Comparison of ENCODE assay signal across 20 cellular contexts in the genomic region with DNA sequence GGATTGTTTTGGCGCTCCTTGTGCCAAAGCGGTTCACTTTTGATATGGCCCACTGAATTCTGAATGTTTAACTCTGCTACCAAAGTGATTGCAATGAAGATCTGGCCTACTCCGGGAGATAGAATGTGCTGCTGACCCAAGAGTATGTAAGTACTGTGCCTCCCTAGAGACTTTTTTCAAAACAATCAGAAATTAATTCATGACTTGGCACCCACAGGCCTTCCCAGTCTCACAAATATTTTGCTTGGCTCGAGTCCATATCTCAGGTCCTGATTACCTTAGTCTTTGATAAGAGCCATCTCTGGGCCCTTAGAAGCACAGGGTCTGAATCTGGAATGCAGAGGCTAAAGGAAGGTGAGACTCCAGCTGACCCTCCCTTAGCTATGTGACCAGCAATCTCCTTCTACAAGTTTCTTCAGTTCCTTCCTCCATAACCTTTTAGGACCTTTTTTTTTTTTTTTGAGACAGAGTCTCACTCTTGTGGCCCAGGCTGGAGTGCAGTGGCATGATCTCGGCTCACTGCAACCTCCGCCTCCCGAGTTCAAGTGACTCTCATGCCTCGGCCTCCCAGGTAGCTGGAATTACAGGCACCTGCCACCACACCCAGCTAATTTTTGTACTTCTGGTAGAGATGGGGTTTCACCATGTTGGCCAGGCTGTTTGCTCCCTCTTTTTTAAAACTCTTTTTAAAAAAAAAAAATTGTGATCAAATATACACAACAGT. TPM values are rescaled to one million over a fixed set of nuclear protein-coding genes. Genes with fewer than 3 reads are reported as not detected.
DNase-seq lines count a peak whose midpoint lies in the region; ATAC-seq and TF ChIP-seq lines count a peak whose summit lies in the region.
"Had no signal": no experiment of that assay in that cellular context is flagged by ENCODE, and none has a peak within 500 bp of the region (broad histone marks: within the 10 kb centered on the region; RNA-seq: fewer than 3 reads in every experiment).

No MANE protein-coding gene starts in this region.

- H3K4me3 ChIP-seq in GM23338: no peak overlapping the region
- H3K4me3 ChIP-seq: PC-9, tibial nerve had no signal

- no peaks in the 10 kb centered on the region for H3K9me3 Mint-ChIP-seq in GM23338
- peaks cover 10% of the 10 kb centered on the region for H3K9me3 Mint-ChIP-seq in mesothelial cell of epicardium
- H3K9me3 Mint-ChIP-seq: stimulated activated memory B cell treated with anti-CD40 and anti-IgM and Interleukin-4, amounts not matched to agents 10 μg/mL and 1 μg/mL and 100 μg/mL, for 72 hours had no signal

- ATAC-seq in GM23338 (no peak), HG02852 (IDR thresholded peaks at IDR 0.05; ENCODE audit: unreplicated experiment) (no peak)
- ATAC-seq: activated CD4-positive, alpha-beta T cell treated with anti-CD3 and anti-CD28 coated beads for 36 hours; naive thymus-derived CD4-positive, alpha-beta T cell; stimulated activated memory B cell treated with anti-CD40 and anti-IgM and Interleukin-4, amounts not matched to agents 10 μg/mL and 1 μg/mL and 100 μg/mL, for 72 hours had no signal

- H3K4me3 Mint-ChIP-seq in GM23338: no peak overlapping the region
- H3K4me3 Mint-ChIP-seq in mesothelial cell of epicardium: no peak overlapping the region
- H3K4me3 Mint-ChIP-seq: activated CD4-positive, alpha-beta T cell treated with anti-CD3 and anti-CD28 coated beads for 36 hours; naive thymus-derived CD4-positive, alpha-beta T cell; stimulated activated memory B cell treated with anti-CD40 and anti-IgM and Interleukin-4, amounts not matched to agents 10 μg/mL and 1 μg/mL and 100 μg/mL, for 72 hours had no signal

- no peaks in the 10 kb centered on the region for H3F3A ChIP-seq in GM23338 (replicated peaks; ENCODE audit: low read depth)

- no peaks in the 10 kb centered on the region for H3K36me3 ChIP-seq in GM23338 (ENCODE audit: insufficient read depth)
- H3K36me3 ChIP-seq: tibial nerve had no signal

- no peaks in the 10 kb centered on the region for H3K4me1 ChIP-seq in GM23338 (ENCODE audit: insufficient read depth)
- H3K4me1 ChIP-seq: tibial nerve had no signal

- H4K20me1 ChIP-seq in GM23338 (replicated peaks; ENCODE audit: insufficient read depth): no peaks in the 10 kb centered on the region

- H2AFZ ChIP-seq in GM23338: peak overlapping the region; percentile 87
- H2AFZ ChIP-seq: PC-9 had no signal

- no peak overlapping the region for H3K4me2 ChIP-seq in GM23338
- H3K4me2 ChIP-seq: PC-9 had no signal

- no peaks in the 10 kb centered on the region; the same call in 1 of the 2 replicates for H3K9me2 ChIP-seq in GM23338 (ENCODE audit: insufficient read depth)

- peaks cover 1% of the 10 kb centered on the region for H3K27me3 Mint-ChIP-seq in GM23338 (ENCODE audit: insufficient read depth, low read depth, poor library complexity)
- H3K27me3 Mint-ChIP-seq in mesothelial cell of epicardium (ENCODE audit: low read depth): no peaks in the 10 kb centered on the region
- H3K27me3 Mint-ChIP-seq: activated CD4-positive, alpha-beta T cell treated with anti-CD3 and anti-CD28 coated beads for 36 hours; naive thymus-derived CD4-positive, alpha-beta T cell; progenitor cell of endocrine pancreas; stimulated activated memory B cell treated with anti-CD40 and anti-IgM and Interleukin-4, amounts not matched to agents 10 μg/mL and 1 μg/mL and 100 μg/mL, for 72 hours had no signal

- H3K36me3 Mint-ChIP-seq in GM23338 (ENCODE audit: low read depth): no peaks in the 10 kb centered on the region
- peaks cover 3% of the 10 kb centered on the region for H3K36me3 Mint-ChIP-seq in mesothelial cell of epicardium
- H3K36me3 Mint-ChIP-seq: stimulated activated memory B cell treated with anti-CD40 and anti-IgM and Interleukin-4, amounts not matched to agents 10 μg/mL and 1 μg/mL and 100 μg/mL, for 72 hours had no signal

- no peaks in the 10 kb centered on the region for H3K27me3 ChIP-seq in GM23338 (ENCODE audit: insufficient read depth)
- H3K27me3 ChIP-seq: tibial nerve had no signal

- no peaks in the 10 kb centered on the region for H3K79me2 ChIP-seq in GM23338 (replicated peaks; ENCODE audit: insufficient read depth)

- no peak overlapping the region for H3K27ac ChIP-seq in GM23338 (ENCODE audit: low read depth)
- H3K27ac ChIP-seq: PC-9, tibial nerve had no signal

- H3K27ac Mint-ChIP-seq in GM23338 (no peak overlapping the region), mesothelial cell of epicardium (peak overlapping the region; percentile 51)
- H3K27ac Mint-ChIP-seq: activated CD4-positive, alpha-beta T cell treated with anti-CD3 and anti-CD28 coated beads for 36 hours; progenitor cell of endocrine pancreas; stimulated activated memory B cell treated with anti-CD40 and anti-IgM and Interleukin-4, amounts not matched to agents 10 μg/mL and 1 μg/mL and 100 μg/mL, for 72 hours had no signal

- TF ChIP-seq CTCF in GM23338 (conservative IDR thresholded peaks at IDR 0.05; ENCODE audit: low read depth in 2 of 2) (no peak), mesothelial cell of epicardium (IDR thresholded peaks at IDR 0.05; ENCODE audit: unreplicated experiment) (no peak)

- DNase-seq in GM23338 (ENCODE audit: low spot score): no peak
- DNase-seq in M059J (ENCODE audit: low read depth): peak; percentile 26
- peak; percentile 65 for DNase-seq in dermis blood vessel endothelial cell
- no peak for DNase-seq in mesothelial cell of epicardium (ENCODE audit: low spot score in 2 of 2, unreplicated experiment in 2 of 2)
- no peak for DNase-seq in NCI-H1930 (lab: John Stamatoyannopoulos, UW)
- DNase-seq in activated CD4-positive, alpha-beta T cell treated with anti-CD3 and anti-CD28 coated beads, Interleukin-2, amount 50 U/mL, for 48 hours: no peak
- DNase-seq: activated CD4-positive, alpha-beta T cell treated with anti-CD3 and anti-CD28 coated beads for 36 hours; activated effector memory CD4-positive, alpha-beta T cell treated with Interleukin-2 at 50 U/mL for 16 hours; AML-193; amygdala; COR-L47; KG1; naive thymus-derived CD4-positive, alpha-beta T cell; NCI-H146; NCI-H524 treated with DMSO at 0.1 percent for 48 hours had no signal

- H3K4me1 Mint-ChIP-seq in GM23338 (peaks cover 5% of the 10 kb centered on the region), mesothelial cell of epicardium (peaks cover 18% of the 10 kb centered on the region)

TF ChIP-seq in GM23338, 12 proteins besides CTCF, POLR2A, EP300 and RAD21:
- TF ChIP-seq ZNF331 (CRISPR knock-in tag; IDR thresholded peaks at IDR 0.05; ENCODE audit: low read depth): no peak
TF ChIP-seq in GM23338: peak in this region for 0.

RNA-seq across cellular contexts. Expression of gene METAP2, which starts 49.5 kb away (rescaled TPM):
- 111 and 130 TPM in 2 replicates for total RNA-seq in GM23338 (2014; rRNA removed; shearing (Covaris generic))
- 153 and 159 TPM in 2 replicates for polyA plus RNA-seq in GM23338 (2016; fragmentation: Nextera tagmentation; extraction: Ambion mirVana)
- 76.9 and 80.2 TPM in 2 replicates for total RNA-seq in M059J (2014; rRNA removed; shearing (Covaris generic))
- 74.0 and 102 TPM in 2 replicates for total RNA-seq in dermis blood vessel endothelial cell
- total RNA-seq in mesothelial cell of epicardium: 78.9 to 92.2 TPM (median 91.1 TPM) in 3 replicates

Comparison
In these comparisons a context has a peak if more than half of its experiments do, and no peak if none do; other contexts are left out.
1. DNase-seq: peak in M059J (single experiment) and dermis blood vessel endothelial cell (single experiment); none in GM23338 (single experiment), mesothelial cell of epicardium (0 of 2), NCI-H1930 (0 of 2) and activated CD4-positive, alpha-beta T cell treated with anti-CD3 and anti-CD28 coated beads, Interleukin-2, amount 50 U/mL, for 48 hours (0 of 2).